ENCODE assay signal across 9 cellular contexts in the genomic region with DNA sequence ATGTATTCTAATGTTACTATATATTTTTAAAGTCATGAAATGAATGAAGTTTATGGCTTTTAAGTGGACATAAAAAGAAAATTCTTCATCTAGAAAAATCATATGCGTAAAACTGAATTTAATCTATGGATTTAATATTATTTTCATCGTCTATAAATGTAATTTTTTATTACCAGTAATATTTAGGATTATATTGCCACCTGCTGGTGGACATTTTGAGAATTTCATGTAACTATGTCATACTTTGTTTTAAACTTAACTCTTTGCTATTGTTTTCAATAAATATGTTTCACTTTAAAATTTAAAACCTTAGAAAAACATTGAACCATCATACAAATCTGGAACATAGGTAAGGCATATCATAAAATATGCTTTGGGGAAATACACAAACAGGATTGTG.
DNase-seq lines count a peak whose midpoint lies in the region; ATAC-seq and TF ChIP-seq lines count a peak whose summit lies in the region.
"Had no signal": no experiment of that assay in that cellular context is flagged by ENCODE, and none has a peak within 500 bp of the region (broad histone marks: within the 10 kb centered on the region; RNA-seq: fewer than 3 reads in every experiment).

No MANE protein-coding gene starts in this region.

- peak overlapping the region in 1 of 2 experiments; percentile 24; a peak in 1 of 4 replicates for H4K8ac ChIP-seq in IMR-90 (ENCODE audit: low read depth in 2 of 2, low read length in 2 of 2)

- H3K4me3 Mint-ChIP-seq in brain = no peak overlapping the region

- BruUV-seq in IMR-90 (replicated peaks; lab: Mats Ljungman, UMichigan) = no TSS peak

- no peak overlapping the region for H3K23ac ChIP-seq in IMR-90 (ENCODE audit: low read depth, low read length)

- H2BK20ac ChIP-seq in IMR-90 (ENCODE audit: low read depth, low read length) = no peak overlapping the region; the same call in 1 of the 2 replicates

- H3K9ac ChIP-seq in IMR-90 (ENCODE audit: low read depth, low read length) = no peak overlapping the region

- no peaks in the 10 kb centered on the region for H3K27me3 Mint-ChIP-seq in brain

- H4K20me1 ChIP-seq in IMR-90 (ENCODE audit: insufficient read depth, low read length) = no peaks in the 10 kb centered on the region

- WGBS in IMR-90 (ENCODE audit: extremely low coverage in 2 of 2, insufficient read length in 1 of 2), 2 experiments = no CpG with 5 or more reads among the region's 2 CpGs

- H2AK9ac ChIP-seq in IMR-90 (replicated peaks; ENCODE audit: low read depth, low read length, poor library complexity) = no peak overlapping the region

- no peak overlapping the region for H2BK5ac ChIP-seq in IMR-90 (ENCODE audit: low read depth, low read length, poor library complexity, severe bottlenecking)

- H3K27ac ChIP-seq in IMR-90 (ENCODE audit: insufficient read depth, low read length) (no peak overlapping the region), lower lobe of right lung (no peak overlapping the region)

- H3K9me3 ChIP-seq in IMR-90 (ENCODE audit: control insufficient read depth, insufficient read depth, low read length) (0 out of 2 replicates have a peak, but pooled peaks cover 3% of the 10 kb centered on the region), lower lobe of right lung (no peaks in the 10 kb centered on the region)

- no peak overlapping the region for H3K4ac ChIP-seq in IMR-90 (ENCODE audit: low read depth, low read length)

- H3K4me1 ChIP-seq in IMR-90 (ENCODE audit: control insufficient read depth, insufficient read depth, low read length) (no peaks in the 10 kb centered on the region), lower lobe of right lung (no peaks in the 10 kb centered on the region)

- no peak overlapping the region for H2AK5ac ChIP-seq in IMR-90 (ENCODE audit: low read depth, low read length)

- no peak overlapping the region for H4K91ac ChIP-seq in IMR-90 (ENCODE audit: insufficient read depth, low read depth, low read length)

- in situ Hi-C loops in IMR-90 (cut with MboI; ENCODE audit: low sequenced_read_pairs) = loop anchor here (10.0 kb wide), 2 partner anchors 263 to 403 kb away; partner anchors contain the start of gene TRPC6

- no peak for DNase-seq in BJ (ENCODE audit: low read depth)
- DNase-seq in IMR-90 = peak; percentile 44
- no peak for DNase-seq in lower lobe of right lung
- DNase-seq in NK-92 treated with Interleukin-12 subunit alpha and Interleukin-12 subunit beta, amount 100 ng/mL, for 24 hours (lab: John Stamatoyannopoulos, UW) = no peak
- DNase-seq in HEK293T (ENCODE audit: extremely low spot score) = no peak
- DNase-seq: MV-4-11 had no signal

- no peaks in the 10 kb centered on the region for H3K9me1 ChIP-seq in IMR-90 (ENCODE audit: insufficient read depth, low read length)

- no peak overlapping the region; the same call in 1 of the 2 replicates for H4K5ac ChIP-seq in IMR-90 (ENCODE audit: low read depth, low read length)

- H2BK15ac ChIP-seq in IMR-90 (ENCODE audit: low read depth, low read length) = 0 out of 3 replicates have a peak overlapping the region, but pooled peaks have one; percentile 70

- H3K27ac Mint-ChIP-seq in brain = no peak overlapping the region

- H3K18ac ChIP-seq in IMR-90 (ENCODE audit: low read depth, low read length) = no peak overlapping the region; the same call in 1 of the 2 replicates

- intact Hi-C loops in IMR-90 (cut with micrococcal nuclease) (loop anchor here (1.0 to 5.0 kb wide), 4 partner anchors 87 to 419 kb away; no protein-coding TSS in a partner anchor), lower lobe of right lung (cut with DNase I) (no loop called here)

- TF ChIP-seq CTCF in BJ (IDR thresholded peaks at IDR 0.05; ENCODE audit: insufficient read depth, low read depth, low read length) = peak; percentile 22; the same call in 1 of the 2 replicates
- TF ChIP-seq CTCF in IMR-90 (conservative IDR thresholded peaks at IDR 0.05; ENCODE audit: low read depth, low read length) = peak; percentile 56
- TF ChIP-seq CTCF in brain (conservative IDR thresholded peaks at IDR 0.05) = peak; percentile 83 to 85
- TF ChIP-seq CTCF in lower lobe of right lung (IDR thresholded peaks at IDR 0.05) = peak; percentile 45

- no peak overlapping the region for H3K4me2 ChIP-seq in IMR-90 (ENCODE audit: low read depth, low read length)

- ATAC-seq in IMR-90 (ENCODE audit: low read depth) = no peak
- ATAC-seq in lower lobe of right lung = no peak
- no peak for ATAC-seq in GM21381 (IDR thresholded peaks at IDR 0.05; ENCODE audit: unreplicated experiment)
- no peak for ATAC-seq in HG02981 (IDR thresholded peaks at IDR 0.05; ENCODE audit: unreplicated experiment)

- no peak overlapping the region for H3K56ac ChIP-seq in IMR-90 (ENCODE audit: extremely low read depth, insufficient read depth, low read length)

- dilution Hi-C loops in IMR-90 (cut with HindIII; ENCODE audit: low sequenced_read_pairs, unreplicated experiment) = no loop called here

- no peaks in the 10 kb centered on the region for H3K27me3 ChIP-seq in BJ (ENCODE audit: control insufficient read depth, insufficient read depth, low read length)
- no peaks in the 10 kb centered on the region for H3K27me3 ChIP-seq in IMR-90 (ENCODE audit: control insufficient read depth, insufficient read depth, low read length)
- no peaks in the 10 kb centered on the region for H3K27me3 ChIP-seq in lower lobe of right lung (ENCODE audit: low read depth)

- H3K9me3 Mint-ChIP-seq in brain = peaks cover 0 to 10% (median 3%) of the 10 kb centered on the region in 5 experiments

- no peak overlapping the region for H2AFZ ChIP-seq in IMR-90 (replicated peaks; ENCODE audit: low read length, poor library complexity)

- H3K4me3 ChIP-seq in BJ (ENCODE audit: low read depth, low read length) = no peak overlapping the region
- no peak overlapping the region for H3K4me3 ChIP-seq in IMR-90 (ENCODE audit: insufficient read depth, low read depth, low read length)
- no peak overlapping the region for H3K4me3 ChIP-seq in lower lobe of right lung

- no peaks in the 10 kb centered on the region for H3K36me3 ChIP-seq in BJ (ENCODE audit: control insufficient read depth, insufficient read depth, low read length)
- H3K36me3 ChIP-seq in IMR-90 (ENCODE audit: control insufficient read depth, insufficient read depth, low read length) = no peaks in the 10 kb centered on the region
- no peaks in the 10 kb centered on the region for H3K36me3 ChIP-seq in lower lobe of right lung

- TF ChIP-seq POLR2A in IMR-90 (IDR thresholded peaks at IDR 0.05; ENCODE audit: low read depth, low read length) = no peak

- no peak overlapping the region for H3K14ac ChIP-seq in IMR-90 (replicated peaks; ENCODE audit: low read depth, low read length)

- no peaks in the 10 kb centered on the region for H3K79me1 ChIP-seq in IMR-90 (ENCODE audit: low read depth in 1 of 2, low read length in 2 of 2)

- no peaks in the 10 kb centered on the region for H3K36me3 Mint-ChIP-seq in brain

- TF ChIP-seq RAD21 in IMR-90 (IDR thresholded peaks at IDR 0.05; ENCODE audit: low read length) = peak; percentile 44

- H3K4me1 Mint-ChIP-seq in brain = no peaks in the 10 kb centered on the region

- H2BK120ac ChIP-seq in IMR-90 (ENCODE audit: low read depth, low read length) = no peak overlapping the region

- POLR2A ChIA-PET in BJ (lab: Charles Lee) (no interaction called here), IMR-90 (lab: Charles Lee; ENCODE audit: unreplicated experiment) (no interaction called here), HEK293T (lab: Yijun Ruan, JAX) (no interaction called here)

- CTCF ChIA-PET in BJ (lab: Yijun Ruan, JAX) (interaction anchor here (0.7 to 1.9 kb wide), 13 partner anchors 36 to 456 kb away, joined by 3 to 41 read pairs (median 4); no protein-coding TSS in a partner anchor), IMR-90 (lab: Yijun Ruan, JAX) (interaction anchor here (1.5 to 2.8 kb wide), 2 partner anchors 13 to 391 kb away, joined by 4 to 15 read pairs; no protein-coding TSS in a partner anchor), HEK293T (lab: Yijun Ruan, JAX) (interaction anchor here (1.7 kb wide), 1 partner anchor 13 kb away, joined by 5 read pairs; no protein-coding TSS in a partner anchor)

TF ChIP-seq in IMR-90, 13 proteins besides CTCF, POLR2A, EP300 and RAD21:
- peak; percentile 75 for TF ChIP-seq SMC3 (IDR thresholded peaks at IDR 0.05; ENCODE audit: low read depth, low read length)
- TF ChIP-seq CEBPB (IDR thresholded peaks at IDR 0.05; ENCODE audit: low read depth, low read length) = no peak

TF ChIP-seq in HEK293T, 16 proteins besides CTCF, POLR2A, EP300 and RAD21:
- TF ChIP-seq CTBP1 (IDR thresholded peaks at IDR 0.05; ENCODE audit: borderline replicate concordance) = no peak
- no peak for TF ChIP-seq ZNF384 (IDR thresholded peaks at IDR 0.05)
- TF ChIP-seq, protein P1, sequence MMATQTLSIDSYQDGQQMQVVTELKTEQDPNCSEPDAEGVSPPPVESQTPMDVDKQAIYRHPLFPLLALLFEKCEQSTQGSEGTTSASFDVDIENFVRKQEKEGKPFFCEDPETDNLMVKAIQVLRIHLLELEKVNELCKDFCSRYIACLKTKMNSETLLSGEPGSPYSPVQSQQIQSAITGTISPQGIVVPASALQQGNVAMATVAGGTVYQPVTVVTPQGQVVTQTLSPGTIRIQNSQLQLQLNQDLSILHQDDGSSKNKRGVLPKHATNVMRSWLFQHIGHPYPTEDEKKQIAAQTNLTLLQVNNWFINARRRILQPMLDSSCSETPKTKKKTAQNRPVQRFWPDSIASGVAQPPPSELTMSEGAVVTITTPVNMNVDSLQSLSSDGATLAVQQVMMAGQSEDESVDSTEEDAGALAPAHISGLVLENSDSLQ (IDR thresholded peaks at IDR 0.05) = no peak
- TF ChIP-seq FOXA1 (IDR thresholded peaks at IDR 0.05) = no peak
- TF ChIP-seq NFRKB (IDR thresholded peaks at IDR 0.05) = no peak
- no peak for TF ChIP-seq SP1 (IDR thresholded peaks at IDR 0.05)
- TF ChIP-seq ARNT (IDR thresholded peaks at IDR 0.05) = no peak
- TF ChIP-seq HDGF (IDR thresholded peaks at IDR 0.05; ENCODE audit: borderline replicate concordance) = no peak
- TF ChIP-seq TARDBP (IDR thresholded peaks at IDR 0.05) = no peak
- no peak for TF ChIP-seq BHLHE40 (IDR thresholded peaks at IDR 0.05; ENCODE audit: borderline replicate concordance)
- no peak for TF ChIP-seq FOXK2 (IDR thresholded peaks at IDR 0.05)
- no peak for TF ChIP-seq SUZ12 (IDR thresholded peaks at IDR 0.05)
- TF ChIP-seq ELF4 (IDR thresholded peaks at IDR 0.05) = no peak
- TF ChIP-seq FOXM1 (IDR thresholded peaks at IDR 0.05; ENCODE audit: borderline replicate concordance) = no peak

Comparison
In these comparisons a context has a peak if more than half of its experiments do, and no peak if none do; other contexts are left out.
1. CTCF ChIP-seq: peak in every context shown above with its lines; median percentile 84 in brain; 56 in IMR-90; 45 in lower lobe of right lung; 22 in BJ.